ENCODE assay signal across 21 cellular contexts in the genomic region with DNA sequence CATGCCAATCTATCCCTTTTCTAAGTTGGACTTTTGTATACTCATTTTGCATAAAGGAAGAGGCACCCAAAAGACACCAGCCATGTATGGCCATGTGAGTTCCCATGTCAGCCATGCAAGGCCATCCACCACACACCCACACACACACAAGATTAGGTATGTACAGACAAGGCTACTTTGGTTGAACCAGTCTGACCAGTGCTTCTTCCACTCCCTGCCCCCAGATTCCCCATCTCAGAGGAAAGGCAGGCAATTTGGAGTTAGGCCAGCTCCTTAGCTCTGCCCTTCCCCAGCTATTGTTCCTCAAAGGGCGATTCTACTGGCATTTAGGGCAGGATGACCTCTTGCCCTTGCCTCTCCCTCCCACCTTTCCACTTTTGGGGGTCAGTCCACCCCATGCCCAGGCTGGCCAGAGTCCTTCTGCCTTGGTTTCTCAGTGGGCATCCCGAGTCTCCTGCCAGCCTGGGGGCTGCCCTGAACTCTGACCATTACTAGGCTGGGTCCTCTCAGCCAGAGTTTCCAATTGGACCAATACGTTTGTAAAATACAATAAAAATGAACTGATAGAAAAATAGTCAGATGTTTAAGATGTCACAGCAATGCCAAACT.
A peak's percentile ranks its signal among the peaks of the same experiment; 100 is the strongest.
DNase-seq lines count a peak whose midpoint lies in the region; ATAC-seq, FAIRE-seq and TF ChIP-seq lines count a peak whose summit lies in the region.
"Had no signal": no experiment of that assay in that cellular context is flagged by ENCODE, and none has a peak within 500 bp of the region (broad histone marks: within the 10 kb centered on the region; RNA-seq: fewer than 3 reads in every experiment).

No MANE protein-coding gene starts in this region.

- TF ChIP-seq CTCF in left ventricle myocardium inferior (IDR thresholded peaks at IDR 0.05; ENCODE audit: borderline replicate concordance) (no peak), H1 (IDR thresholded peaks at IDR 0.05; ENCODE audit: control extremely low read depth in 1 of 3, insufficient read depth in 1 of 3, low read depth in 1 of 3, low read length in 3 of 3) (no peak)

- ATAC-seq in GM21529 (IDR thresholded peaks at IDR 0.05; ENCODE audit: unreplicated experiment) (no peak), HG03039 (IDR thresholded peaks at IDR 0.05; ENCODE audit: unreplicated experiment) (no peak), aorta (ENCODE audit: low FRiP score) (no peak)
- ATAC-seq: heart right ventricle; naive thymus-derived CD8-positive, alpha-beta T cell had no signal

- H3K79me1 ChIP-seq in H1 (ENCODE audit: low read depth, low read length) (no peaks in the 10 kb centered on the region), neuronal stem cell (ENCODE audit: low read depth, low read length) (no peaks in the 10 kb centered on the region)

- peak overlapping the region; percentile 72; the same call in 1 of the 2 replicates for H2BK15ac ChIP-seq in H1 (ENCODE audit: low read length)
- H2BK15ac ChIP-seq in neuronal stem cell (ENCODE audit: low read length) = no peak overlapping the region

- intact Hi-C loops in cardiac septum (cut with DNase I) = no loop called here
- intact Hi-C loops in left ventricle myocardium inferior (cut with micrococcal nuclease) = no loop called here
- intact Hi-C loops in aorta (cut with DNase I) = no loop called here

- H2BK5ac ChIP-seq in H1 (ENCODE audit: low read depth, low read length) (no peak overlapping the region), neuronal stem cell (ENCODE audit: low read length) (no peak overlapping the region)

- no peak overlapping the region for H3K4ac ChIP-seq in H1 (replicated peaks; ENCODE audit: insufficient read length, low read depth, low read length)
- no peak overlapping the region for H3K4ac ChIP-seq in neuronal stem cell (ENCODE audit: low read length)

- H2AFZ ChIP-seq in H1 (ENCODE audit: low read length) = no peak overlapping the region
- H2AFZ ChIP-seq in neuronal stem cell (ENCODE audit: low read length) = no peak overlapping the region

- H2BK12ac ChIP-seq in H1 (ENCODE audit: low read depth, low read length) (no peak overlapping the region), neuronal stem cell (ENCODE audit: low read length) (no peak overlapping the region)

- TF ChIP-seq POLR2A in H1 (IDR thresholded peaks at IDR 0.05; ENCODE audit: control extremely low read depth in 1 of 2, low read depth in 2 of 2, low read length in 2 of 2) = no peak

- 89% methylated on average over 3 of the region's 3 CpGs; no CpG with 5 or more reads in 1 of the 2 experiments for WGBS in H1 (ENCODE audit: extremely low coverage in 1 of 2, insufficient coverage in 1 of 2, insufficient read length in 1 of 2, insufficient replicate concordance in 2 of 2, low coverage in 1 of 2, low lambda C conversion rate in 2 of 2, missing lambda C conversion rate in 1 of 2), 2 experiments
- WGBS in neuronal stem cell (ENCODE audit: extremely low coverage in 2 of 2, insufficient read length in 2 of 2, insufficient replicate concordance in 1 of 2), 2 donors = no CpG with 5 or more reads among the region's 3 CpGs
- WGBS in aorta, 2 donors = 91 to 95% methylated on average over 3 of the region's 3 CpGs

- no peak overlapping the region for H3K56ac ChIP-seq in H1 (replicated peaks; ENCODE audit: insufficient read length, low read depth, low read length)

- H3K79me2 ChIP-seq in H1 (ENCODE audit: control insufficient read depth in 1 of 2, insufficient read depth in 2 of 2, low read length in 2 of 2) = no peaks in the 10 kb centered on the region

- H3K4me3 ChIP-seq in left ventricle myocardium inferior (no peak overlapping the region), H1 (ENCODE audit: extremely low read depth in 1 of 4, insufficient read depth in 2 of 4, low read depth in 3 of 4, low read length in 4 of 4) (no peak overlapping the region), neuronal stem cell (ENCODE audit: low read length in 2 of 2) (no peak overlapping the region), aorta (ENCODE audit: low read length in 2 of 2) (no peak overlapping the region)
- H3K4me3 ChIP-seq: BLaER1 treated with 17β-estradiol and CSF1 and Interleukin-3, amounts not matched to agents 10 nM and 100 nM; heart right ventricle; skin epidermis had no signal

- no peak overlapping the region for H3K4me2 ChIP-seq in H1 (ENCODE audit: insufficient read depth in 1 of 2, low read depth in 2 of 2, low read length in 2 of 2)
- no peak overlapping the region for H3K4me2 ChIP-seq in neuronal stem cell (ENCODE audit: insufficient read depth, low read length, poor library complexity, severe bottlenecking)
- H3K4me2 ChIP-seq: BLaER1 treated with 17β-estradiol and CSF1 and Interleukin-3, amounts not matched to agents 10 nM and 100 nM had no signal

- no peak overlapping the region for H3K27ac ChIP-seq in left ventricle myocardium inferior (replicated peaks)
- H3K27ac ChIP-seq in H1 (ENCODE audit: low read depth, low read length) = no peak overlapping the region
- H3K27ac ChIP-seq in neuronal stem cell (replicated peaks; ENCODE audit: low read length) = no peak overlapping the region
- no peak overlapping the region for H3K27ac ChIP-seq in aorta (ENCODE audit: low read depth in 1 of 2, low read length in 2 of 2)
- H3K27ac ChIP-seq: BLaER1 treated with 17β-estradiol and CSF1 and Interleukin-3, amounts not matched to agents 10 nM and 100 nM; heart right ventricle had no signal

- H3K23me2 ChIP-seq in H1 (ENCODE audit: low read depth, low read length) = no peaks in the 10 kb centered on the region; the same call in 1 of the 2 replicates

- H4K8ac ChIP-seq in H1 (ENCODE audit: extremely low read depth, insufficient read depth, low read length) (no peak overlapping the region), neuronal stem cell (ENCODE audit: low read depth, low read length) (no peak overlapping the region)

- TF ChIP-seq RAD21 in H1 (IDR thresholded peaks at IDR 0.05 in 1 of 2, conservative IDR thresholded peaks at IDR 0.05 in 1 of 2; ENCODE audit: low read depth in 2 of 2, low read length in 2 of 2) = no peak

- CTCF ChIA-PET in H1 (lab: Charles Lee; ENCODE audit: partially characterized antibody) = interaction anchor here (1.0 to 1.6 kb wide), 3 partner anchors 9 to 137 kb away, joined by 3 to 7 read pairs (median 4); no protein-coding TSS in a partner anchor

- H3K23ac ChIP-seq in H1 (ENCODE audit: insufficient read length) (no peak overlapping the region), neuronal stem cell (ENCODE audit: low read depth, low read length, poor library complexity) (no peak overlapping the region)

- no peak overlapping the region for H2BK20ac ChIP-seq in H1 (ENCODE audit: low read length)

- H4K5ac ChIP-seq in H1 (ENCODE audit: insufficient read length, low read depth, low read length) = no peak overlapping the region

- H3K9ac ChIP-seq in H1 (replicated peaks in 1 of 4; ENCODE audit: extremely low read depth in 1 of 4, low read depth in 3 of 4, low read length in 3 of 4) (no peak overlapping the region), neuronal stem cell (ENCODE audit: low read depth, low read length, poor library complexity) (no peak overlapping the region)
- H3K9ac ChIP-seq: BLaER1 treated with 17β-estradiol and CSF1 and Interleukin-3, amounts not matched to agents 10 nM and 100 nM had no signal

- no peaks in the 10 kb centered on the region for H3K36me3 ChIP-seq in left ventricle myocardium inferior
- H3K36me3 ChIP-seq in H1 (ENCODE audit: control insufficient read depth in 2 of 4, insufficient read depth in 4 of 4, low read length in 3 of 4) = no peaks in the 10 kb centered on the region
- no peaks in the 10 kb centered on the region for H3K36me3 ChIP-seq in neuronal stem cell (replicated peaks in 1 of 2; ENCODE audit: control insufficient read depth in 2 of 2, insufficient read depth in 2 of 2, low read length in 2 of 2)
- H3K36me3 ChIP-seq in aorta (ENCODE audit: control insufficient read depth in 1 of 2, insufficient read depth in 2 of 2, low read length in 1 of 2) = peaks cover 0 to 1% of the 10 kb centered on the region in 2 donors
- H3K36me3 ChIP-seq: BLaER1 treated with 17β-estradiol and CSF1 and Interleukin-3, amounts not matched to agents 10 nM and 100 nM; heart right ventricle had no signal

- POLR2A ChIA-PET in H1 (lab: Charles Lee; ENCODE audit: partially characterized antibody) = interaction anchor here (1.1 kb wide), 1 partner anchor 9 kb away, joined by 3 read pairs; no protein-coding TSS in a partner anchor

- H3K4me1 ChIP-seq in left ventricle myocardium inferior (no peaks in the 10 kb centered on the region), H1 (replicated peaks in 1 of 4; ENCODE audit: control insufficient read depth in 3 of 4, insufficient read depth in 4 of 4, low read length in 3 of 4) (no peaks in the 10 kb centered on the region), neuronal stem cell (ENCODE audit: control insufficient read depth in 2 of 2, insufficient read depth in 1 of 2, low read depth in 1 of 2, low read length in 2 of 2) (peaks cover 0 to 16% of the 10 kb centered on the region in 2 donors), aorta (ENCODE audit: control insufficient read depth in 1 of 2, insufficient read depth in 2 of 2, low read length in 2 of 2) (no peaks in the 10 kb centered on the region)
- H3K4me1 ChIP-seq: BLaER1 treated with 17β-estradiol and CSF1 and Interleukin-3, amounts not matched to agents 10 nM and 100 nM; heart right ventricle had no signal

- H4K20me1 ChIP-seq in H1 (replicated peaks in 1 of 2; ENCODE audit: control insufficient read depth in 1 of 2, insufficient read depth in 2 of 2, low read length in 2 of 2) = no peaks in the 10 kb centered on the region
- H4K20me1 ChIP-seq: BLaER1 treated with 17β-estradiol and CSF1 and Interleukin-3, amounts not matched to agents 10 nM and 100 nM had no signal

- H2BK120ac ChIP-seq in H1 (replicated peaks; ENCODE audit: low read depth, low read length) (no peak overlapping the region), neuronal stem cell (ENCODE audit: low read depth, low read length) (no peak overlapping the region)

- H3K9me3 ChIP-seq in left ventricle myocardium inferior (replicated peaks) (no peaks in the 10 kb centered on the region), H1 (ENCODE audit: insufficient read depth in 2 of 2, low read depth in 1 of 2, low read length in 1 of 2) (no peaks in the 10 kb centered on the region), neuronal stem cell (replicated peaks in 1 of 2; ENCODE audit: control insufficient read depth in 2 of 2, insufficient read depth in 1 of 2, low read depth in 1 of 2, low read length in 2 of 2) (no peaks in the 10 kb centered on the region), aorta (ENCODE audit: control insufficient read depth, low read length) (no peaks in the 10 kb centered on the region)
- H3K9me3 ChIP-seq: BLaER1 treated with 17β-estradiol and CSF1 and Interleukin-3, amounts not matched to agents 10 nM and 100 nM; heart right ventricle had no signal

- DNase-seq in cardiac septum (ENCODE audit: low spot score) = peak; percentile 4
- DNase-seq in left ventricle myocardium inferior = no peak
- DNase-seq in H1 (ENCODE audit: low read depth in 1 of 2, low spot score in 2 of 2) = no peak
- no peak for DNase-seq in neuronal stem cell (ENCODE audit: low spot score)
- no peak for DNase-seq in aorta
- no peak for DNase-seq in hippocampal formation (lab: John Stamatoyannopoulos, UW)
- DNase-seq: activated CD4-positive, alpha-beta T cell treated with anti-CD3 and anti-CD28 coated beads, Interleukin-2, amount 50 U/mL, for 1 hour; activated naive CD4-positive, alpha-beta T cell; anterior cingulate cortex; effector memory CD4-positive, alpha-beta T cell; GOT3; heart right ventricle; MM.1S; naive thymus-derived CD8-positive, alpha-beta T cell; NCI-H1694; stimulated activated CD4-positive, alpha-beta T cell treated with anti-CD3 and anti-CD28 coated beads, Interleukin-2, amount 100 ng/mL, for 48 hours had no signal

- H3K18ac ChIP-seq in H1 (ENCODE audit: extremely low read depth, low read length) = no peak overlapping the region
- peak overlapping the region; percentile 55 for H3K18ac ChIP-seq in neuronal stem cell (ENCODE audit: low read length)

- no peaks in the 10 kb centered on the region for H3K27me3 ChIP-seq in left ventricle myocardium inferior (ENCODE audit: low read depth)
- no peaks in the 10 kb centered on the region; a peak in 1 of 7 replicates for H3K27me3 ChIP-seq in H1 (replicated peaks in 1 of 4; ENCODE audit: control insufficient read depth in 3 of 4, extremely low read depth in 1 of 4, insufficient read depth in 3 of 4, low read length in 3 of 4)
- no peaks in the 10 kb centered on the region for H3K27me3 ChIP-seq in neuronal stem cell (ENCODE audit: control insufficient read depth in 3 of 3, insufficient read depth in 3 of 3, low read depth in 1 of 3, low read length in 3 of 3)
- no peaks in the 10 kb centered on the region for H3K27me3 ChIP-seq in aorta (ENCODE audit: control insufficient read depth in 1 of 2, insufficient read depth in 2 of 2, low read length in 1 of 2)
- H3K27me3 ChIP-seq: BLaER1 treated with 17β-estradiol and CSF1 and Interleukin-3, amounts not matched to agents 10 nM and 100 nM; heart right ventricle had no signal

- H4K91ac ChIP-seq in H1 (replicated peaks; ENCODE audit: insufficient read length, low read length) (no peak overlapping the region), neuronal stem cell (ENCODE audit: low read depth, low read length, poor library complexity) (no peak overlapping the region)

- TF ChIP-seq EP300 in H1 (IDR thresholded peaks at IDR 0.05; ENCODE audit: borderline replicate concordance in 1 of 2, low read depth in 2 of 2, low read length in 2 of 2) = no peak

- no peak for FAIRE-seq in H1 (lab: Jason Lieb, UNC)
- FAIRE-seq: G401.6 had no signal

- H3K14ac ChIP-seq in H1 (ENCODE audit: insufficient read length) = no peak overlapping the region
- H3K14ac ChIP-seq in neuronal stem cell (ENCODE audit: low read length) = no peak overlapping the region

- H2AK5ac ChIP-seq in H1 (ENCODE audit: low read depth, low read length) (no peak overlapping the region), neuronal stem cell (ENCODE audit: low read depth, low read length) (no peak overlapping the region)
